Comparison of ENCODE assay signal across 8 cellular contexts in genomic region chr15:51162865-51163762, GRCh38.
DNase-seq lines count a peak whose midpoint lies in the region; ATAC-seq and TF ChIP-seq lines count a peak whose summit lies in the region.

No MANE protein-coding gene starts in this region.

- peaks cover 14% of the 10 kb centered on the region for H3K27me3 Mint-ChIP-seq in activated CD8-positive, alpha-beta T cell treated with anti-CD3 and anti-CD28 coated beads, Interleukin-2, amount 10 ng/mL, durations not matched to agents 7 days and 5 days (ENCODE audit: low read depth)
- peaks cover 29% of the 10 kb centered on the region for H3K27me3 Mint-ChIP-seq in endodermal cell (ENCODE audit: insufficient read depth)

- H3K4me1 ChIP-seq in endodermal cell (ENCODE audit: control insufficient read depth, insufficient read depth, low read length) (no peaks in the 10 kb centered on the region), mesodermal cell (ENCODE audit: control insufficient read depth, insufficient read depth, low read length, poor library complexity, severe bottlenecking) (peaks cover 8% of the 10 kb centered on the region)

- no peak overlapping the region for H3K27ac ChIP-seq in endodermal cell (ENCODE audit: low read depth, low read length)
- H3K27ac ChIP-seq in mesodermal cell (ENCODE audit: low read depth, low read length, severe bottlenecking), result peak overlapping the region; percentile 84

- H3K27me3 ChIP-seq in endodermal cell (ENCODE audit: control insufficient read depth, insufficient read depth, low read length, poor library complexity, severe bottlenecking), result no peaks in the 10 kb centered on the region

- peak; percentile 50 for DNase-seq in NCI-H2196 (lab: John Stamatoyannopoulos, UW; ENCODE audit: unreplicated experiment)
- no peak for DNase-seq in NCI-H2196 treated with DMSO at 0.1 percent for 48 hours (lab: John Stamatoyannopoulos, UW; ENCODE audit: unreplicated experiment)
- peak; percentile 85 for DNase-seq in NCI-H69 (lab: John Stamatoyannopoulos, UW)
- DNase-seq in activated CD8-positive, alpha-beta T cell treated with anti-CD3 and anti-CD28 coated beads, Interleukin-2, amount 10 ng/mL, durations not matched to agents 7 days and 5 days, result peak; percentile 76
- peak; percentile 89 for DNase-seq in endodermal cell
- peak; percentile 20 for DNase-seq in stimulated activated CD8-positive, alpha-beta memory T cell treated with anti-CD3 and anti-CD28 coated beads, Interleukin-15, amount 100 ng/mL, for 24 hours (ENCODE audit: low read depth)

- H3K36me3 Mint-ChIP-seq in activated CD8-positive, alpha-beta T cell treated with anti-CD3 and anti-CD28 coated beads, Interleukin-2, amount 10 ng/mL, durations not matched to agents 7 days and 5 days (ENCODE audit: low read depth), result no peaks in the 10 kb centered on the region
- no peaks in the 10 kb centered on the region for H3K36me3 Mint-ChIP-seq in endodermal cell (ENCODE audit: low read depth)

- H3K9me3 Mint-ChIP-seq in activated CD8-positive, alpha-beta T cell treated with anti-CD3 and anti-CD28 coated beads, Interleukin-2, amount 10 ng/mL, durations not matched to agents 7 days and 5 days (ENCODE audit: insufficient read depth), result no peaks in the 10 kb centered on the region
- H3K9me3 Mint-ChIP-seq in endodermal cell, result no peaks in the 10 kb centered on the region

- H3K27ac Mint-ChIP-seq in activated CD8-positive, alpha-beta T cell treated with anti-CD3 and anti-CD28 coated beads, Interleukin-2, amount 10 ng/mL, durations not matched to agents 7 days and 5 days, result no peak overlapping the region
- H3K27ac Mint-ChIP-seq in endodermal cell, result peak overlapping the region; percentile 80

- H3K4me3 Mint-ChIP-seq in activated CD8-positive, alpha-beta T cell treated with anti-CD3 and anti-CD28 coated beads, Interleukin-2, amount 10 ng/mL, durations not matched to agents 7 days and 5 days, result no peak overlapping the region
- peak overlapping the region; percentile 19 for H3K4me3 Mint-ChIP-seq in endodermal cell

- TF ChIP-seq CTCF in endodermal cell (conservative IDR thresholded peaks at IDR 0.05), result peak; percentile 98

- ATAC-seq in HG03280 (IDR thresholded peaks at IDR 0.05; ENCODE audit: unreplicated experiment), result peak; percentile 72
- ATAC-seq in activated CD8-positive, alpha-beta T cell treated with anti-CD3 and anti-CD28 coated beads, Interleukin-2, amount 10 ng/mL, durations not matched to agents 7 days and 5 days, result peak; percentile 86

- H3K4me1 Mint-ChIP-seq in activated CD8-positive, alpha-beta T cell treated with anti-CD3 and anti-CD28 coated beads, Interleukin-2, amount 10 ng/mL, durations not matched to agents 7 days and 5 days (ENCODE audit: low read depth), result peaks cover 4% of the 10 kb centered on the region
- peaks cover 11% of the 10 kb centered on the region for H3K4me1 Mint-ChIP-seq in endodermal cell

- CTCF ChIA-PET in activated CD8-positive, alpha-beta T cell treated with anti-CD3 and anti-CD28 coated beads, Interleukin-2, amount 10 ng/mL, durations not matched to agents 7 days and 5 days (lab: Charles Lee), result interaction anchor here (0.6 to 5.1 kb wide), 48 partner anchors 8 to 481 kb away, joined by 3 to 75 read pairs (median 4); partner anchors contain the start of gene DMXL2

- POLR2A ChIA-PET in activated CD8-positive, alpha-beta T cell treated with anti-CD3 and anti-CD28 coated beads, Interleukin-2, amount 10 ng/mL, durations not matched to agents 7 days and 5 days (lab: Charles Lee), result no interaction called here

- H3K9ac ChIP-seq in endodermal cell (ENCODE audit: extremely low read depth, low read length, poor library complexity, severe bottlenecking), result no peak overlapping the region

- H3K9me3 ChIP-seq in endodermal cell (ENCODE audit: control insufficient read depth, low read length), result no peaks in the 10 kb centered on the region
- H3K9me3 ChIP-seq in mesodermal cell (ENCODE audit: control insufficient read depth, low read length), result no peaks in the 10 kb centered on the region

- H3K36me3 ChIP-seq in endodermal cell (ENCODE audit: control insufficient read depth, insufficient read depth, low read length) (no peaks in the 10 kb centered on the region), mesodermal cell (ENCODE audit: control insufficient read depth, insufficient read depth, low read length) (no peaks in the 10 kb centered on the region)

- peak overlapping the region; percentile 33 for H3K4me3 ChIP-seq in endodermal cell (ENCODE audit: low read length)
- H3K4me3 ChIP-seq in mesodermal cell (ENCODE audit: extremely low read depth, insufficient read depth, low read length, poor library complexity, severe bottlenecking), result peak overlapping the region; percentile 5

- WGBS in endodermal cell (ENCODE audit: insufficient coverage in 1 of 2, insufficient read length in 1 of 2), 2 experiments, result 14 to 23% methylated on average over 5 to 8 of the region's 8 CpGs
- 7 to 15% methylated on average over 5 to 6 of the region's 8 CpGs for WGBS in mesodermal cell (ENCODE audit: insufficient coverage in 2 of 2), 2 experiments
